8 cellular contexts compared by ENCODE assay signal in the genomic region with DNA sequence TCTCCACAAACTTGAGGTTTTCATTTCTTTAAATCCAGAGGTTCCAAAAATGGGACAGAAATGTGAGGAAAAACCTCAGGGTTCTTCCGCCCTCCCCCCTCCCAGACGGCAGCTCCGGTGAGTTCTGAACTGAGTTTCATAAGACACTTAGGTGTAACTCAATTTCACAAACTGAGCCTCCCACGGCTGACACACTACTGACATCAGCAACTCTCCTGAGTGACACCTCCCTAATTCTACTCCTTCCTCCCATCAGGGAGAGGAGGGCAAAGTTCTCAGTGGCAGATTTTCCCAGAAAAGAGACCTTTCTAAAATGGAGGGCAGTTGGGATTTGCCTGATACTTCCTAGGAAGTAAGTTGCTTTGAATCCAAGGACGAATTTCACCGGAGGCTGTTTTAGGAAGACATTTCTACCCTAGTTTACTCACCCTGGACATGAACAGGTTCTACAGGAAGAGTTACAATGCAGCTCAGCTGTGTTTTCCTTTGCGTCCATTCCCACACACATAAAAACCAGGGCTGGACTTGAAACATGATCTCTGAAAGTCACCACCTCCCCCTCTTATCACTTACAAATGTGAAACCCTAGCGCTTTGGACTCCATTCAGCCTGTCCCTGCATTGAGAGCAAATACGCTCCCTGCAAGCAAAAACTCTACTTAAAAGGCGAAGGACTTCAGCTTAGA.
DNase-seq lines count a peak whose midpoint lies in the region; ATAC-seq, FAIRE-seq and TF ChIP-seq lines count a peak whose summit lies in the region.

No MANE protein-coding gene starts in this region.

- H3K79me2 ChIP-seq in astrocyte (ENCODE audit: insufficient read depth, low read length), result no peaks in the 10 kb centered on the region

- ATAC-seq in gastroesophageal sphincter (no peak), GM21717 (IDR thresholded peaks at IDR 0.05; ENCODE audit: unreplicated experiment) (no peak)

- H3K9me3 ChIP-seq in astrocyte (ENCODE audit: insufficient read depth, low read depth, low read length) (no peaks in the 10 kb centered on the region), gastroesophageal sphincter (no peaks in the 10 kb centered on the region)

- TF ChIP-seq CTCF in astrocyte (IDR thresholded peaks at IDR 0.05; ENCODE audit: insufficient read depth, low read depth, low read length), result no peak
- TF ChIP-seq CTCF in gastroesophageal sphincter (IDR thresholded peaks at IDR 0.05), result no peak

- no peak for FAIRE-seq in astrocyte (lab: Jason Lieb, UNC)

- H3K4me1 ChIP-seq in astrocyte (ENCODE audit: insufficient read depth, low read length) (no peaks in the 10 kb centered on the region), gastroesophageal sphincter (no peaks in the 10 kb centered on the region)

- in situ Hi-C loops in Caki2 (cut with HindIII; ENCODE audit: low pct_unique_long_range_greater_than_20kb, low sequenced_read_pairs), result no loop called here

- H4K20me1 ChIP-seq in astrocyte (ENCODE audit: insufficient read depth, low read length), result no peaks in the 10 kb centered on the region

- peak overlapping the region; percentile 44 for H3K9ac ChIP-seq in astrocyte (ENCODE audit: low read length)

- WGBS in gastroesophageal sphincter (ENCODE audit: low coverage in 1 of 2), 2 donors, result 46 to 87% methylated on average over 5 to 7 of the region's 10 CpGs

- no peak for TF ChIP-seq POLR2A in gastroesophageal sphincter (IDR thresholded peaks at IDR 0.05)

- H3K36me3 Mint-ChIP-seq in astrocyte (ENCODE audit: low read depth, unreplicated experiment) (peaks cover 3% of the 10 kb centered on the region), immature natural killer cell (peaks cover 0 to 5% (median 2%) of the 10 kb centered on the region in 3 donors)

- H3K27ac Mint-ChIP-seq in astrocyte (ENCODE audit: unreplicated experiment) (peak overlapping the region; percentile 93), immature natural killer cell (peak overlapping the region in 4 of 6 donors; percentile 14 to 89 (median 52))

- H3K4me3 Mint-ChIP-seq in astrocyte (ENCODE audit: unreplicated experiment) (peak overlapping the region; percentile 69), immature natural killer cell (peak overlapping the region in 4 of 5 donors; percentile 4 to 91 (median 88))

- DNase-seq in Caki2 (ENCODE audit: low read depth), result peak; percentile 56
- DNase-seq in NCI-H526 treated with DMSO at 0.1 percent for 48 hours (lab: John Stamatoyannopoulos, UW), result peak; percentile 20
- peak; percentile 59 for DNase-seq in astrocyte (ENCODE audit: low read depth)
- no peak for DNase-seq in immature natural killer cell
- DNase-seq in stimulated activated CD4-positive, alpha-beta T cell treated with anti-CD3 and anti-CD28 coated beads, Interleukin-15, amount 100 ng/mL, for 24 hours, result peak; percentile 73
- no peak for DNase-seq in occipital lobe (lab: John Stamatoyannopoulos, UW)

- no peaks in the 10 kb centered on the region for H3K36me3 ChIP-seq in astrocyte (ENCODE audit: insufficient read depth, low read length)
- H3K36me3 ChIP-seq in gastroesophageal sphincter, result no peaks in the 10 kb centered on the region

- H3K4me3 ChIP-seq in astrocyte (ENCODE audit: insufficient read depth, low read depth, low read length), result peak overlapping the region; percentile 25
- H3K4me3 ChIP-seq in gastroesophageal sphincter, result peak overlapping the region in 1 of 2 donors; percentile 20

- H3K9me3 Mint-ChIP-seq in astrocyte (ENCODE audit: unreplicated experiment), result no peaks in the 10 kb centered on the region
- H3K9me3 Mint-ChIP-seq in immature natural killer cell, result no peaks in the 10 kb centered on the region

- H3K27ac ChIP-seq in astrocyte (ENCODE audit: low read depth, low read length), result no peak overlapping the region
- no peak overlapping the region for H3K27ac ChIP-seq in gastroesophageal sphincter

- H3K27me3 ChIP-seq in astrocyte (ENCODE audit: insufficient read depth, low read length), result no peaks in the 10 kb centered on the region
- H3K27me3 ChIP-seq in gastroesophageal sphincter, result no peaks in the 10 kb centered on the region

- H2AFZ ChIP-seq in astrocyte (ENCODE audit: low read depth, low read length), result peak overlapping the region; percentile 70

- peak overlapping the region; percentile 74 for H3K4me2 ChIP-seq in astrocyte (ENCODE audit: low read length)

- H3K27me3 Mint-ChIP-seq in astrocyte (ENCODE audit: low read depth, unreplicated experiment) (no peaks in the 10 kb centered on the region), immature natural killer cell (ENCODE audit: low read depth in 3 of 3) (peaks cover 0 to 2% (median 0%) of the 10 kb centered on the region in 3 donors)

- H3K4me1 Mint-ChIP-seq in astrocyte (ENCODE audit: low read depth, unreplicated experiment) (peaks cover 27% of the 10 kb centered on the region), immature natural killer cell (peaks cover 32 to 45% of the 10 kb centered on the region in 2 donors)

- no peak for TF ChIP-seq EP300 in gastroesophageal sphincter (IDR thresholded peaks at IDR 0.05)

Comparison
In these comparisons a context has a peak if more than half of its experiments do, and no peak if none do; other contexts are left out.
1. DNase-seq: peak in Caki2 (single experiment), NCI-H526 treated with DMSO at 0.1 percent for 48 hours (single experiment), astrocyte (single experiment) and stimulated activated CD4-positive, alpha-beta T cell treated with anti-CD3 and anti-CD28 coated beads, Interleukin-15, amount 100 ng/mL, for 24 hours (single experiment); none in immature natural killer cell (0 of 3) and occipital lobe (single experiment).